In the genomic region with DNA sequence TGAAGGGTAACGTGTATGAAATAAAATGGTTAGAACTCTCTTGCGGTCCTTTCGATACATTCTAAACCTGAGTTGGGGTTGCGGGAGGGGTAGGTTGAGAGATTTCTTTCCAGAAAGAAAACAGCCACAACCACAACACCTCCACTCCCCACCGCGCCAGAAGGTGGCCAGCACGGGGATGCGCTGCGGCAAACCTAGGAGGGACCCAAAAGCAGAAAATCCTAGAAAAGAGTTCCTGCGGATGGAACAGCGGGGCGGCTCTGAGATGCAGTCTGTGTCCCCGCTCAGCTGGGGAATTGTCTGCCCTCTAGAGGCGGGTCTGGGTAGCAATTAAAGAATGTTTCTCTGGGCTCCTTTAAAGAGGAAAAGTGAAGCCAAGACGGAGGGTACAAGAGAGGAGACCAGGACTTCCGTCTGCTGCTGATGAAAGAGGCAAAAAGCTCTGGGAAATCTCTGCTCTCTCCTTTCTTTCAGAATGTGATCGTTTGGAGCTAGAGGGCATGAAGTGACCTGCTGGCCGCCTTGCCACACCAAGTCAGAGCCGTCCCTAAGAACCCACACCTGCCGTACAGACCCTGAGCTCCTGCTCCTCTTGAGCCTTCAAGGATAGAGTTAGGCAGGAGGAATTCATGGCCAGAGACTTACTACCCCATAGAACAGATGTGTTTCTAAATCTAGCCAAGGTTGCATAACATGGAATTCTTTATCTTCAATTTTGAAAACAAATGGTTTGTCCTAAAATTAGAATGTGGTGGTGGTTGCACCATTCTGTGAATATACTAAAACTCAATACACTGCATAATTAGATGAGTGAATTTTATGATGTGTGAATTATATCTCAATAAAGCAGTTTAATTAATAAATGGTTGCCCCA, we compare ENCODE assay signal across 8 cellular contexts. TPM values are rescaled to one million over a fixed set of nuclear protein-coding genes. Genes with fewer than 3 reads are reported as not detected.
A peak's percentile ranks its signal among the peaks of the same experiment; 100 is the strongest.
DNase-seq lines count a peak whose midpoint lies in the region; ATAC-seq and TF ChIP-seq lines count a peak whose summit lies in the region.

No MANE protein-coding gene starts in this region.

- peak; percentile 74 for ATAC-seq in HG02870 (IDR thresholded peaks at IDR 0.05; ENCODE audit: unreplicated experiment)
- peak; percentile 88 for ATAC-seq in activated CD4-positive, alpha-beta T cell treated with anti-CD3 and anti-CD28 coated beads for 36 hours

- intact Hi-C loops in activated CD4-positive, alpha-beta T cell treated with anti-CD3 and anti-CD28 coated beads for 36 hours (cut with DNase I, micrococcal nuclease) = loop anchor here (1.0 to 10.0 kb wide), 12 partner anchors 11 to 758 kb away; partner anchors contain the start of genes COA6 (in 2 of the 2) and TARBP1 (in 1 of the 2)
- intact Hi-C loops in dorsolateral prefrontal cortex (cut with DNase I) = loop anchor here (5.0 to 10.0 kb wide), 2 partner anchors 174 to 202 kb away; no protein-coding TSS in a partner anchor

- H3K9me3 Mint-ChIP-seq in activated CD4-positive, alpha-beta T cell treated with anti-CD3 and anti-CD28 coated beads for 36 hours (ENCODE audit: low read depth) = no peaks in the 10 kb centered on the region

- peaks cover 15% of the 10 kb centered on the region for H3K27me3 Mint-ChIP-seq in activated CD4-positive, alpha-beta T cell treated with anti-CD3 and anti-CD28 coated beads for 36 hours

- no peaks in the 10 kb centered on the region for H3K36me3 Mint-ChIP-seq in activated CD4-positive, alpha-beta T cell treated with anti-CD3 and anti-CD28 coated beads for 36 hours (ENCODE audit: low read depth)

- H3K27ac ChIP-seq in dorsolateral prefrontal cortex = peak overlapping the region in 41 of 59 donors; percentile 2 to 77 (median 46)

- H3K4me3 Mint-ChIP-seq in activated CD4-positive, alpha-beta T cell treated with anti-CD3 and anti-CD28 coated beads for 36 hours = peak overlapping the region; percentile 69

- H3K4me1 Mint-ChIP-seq in activated CD4-positive, alpha-beta T cell treated with anti-CD3 and anti-CD28 coated beads for 36 hours = peaks cover 22% of the 10 kb centered on the region

- peak overlapping the region; percentile 61 for H3K27ac Mint-ChIP-seq in activated CD4-positive, alpha-beta T cell treated with anti-CD3 and anti-CD28 coated beads for 36 hours

- DNase-seq in NCI-H2227 (lab: John Stamatoyannopoulos, UW; ENCODE audit: unreplicated experiment) (peak; percentile 16), NCI-H2227 treated with DMSO at 0.1 percent for 48 hours (lab: John Stamatoyannopoulos, UW) (no peak), NCI-H2081 (lab: John Stamatoyannopoulos, UW) (peak; percentile 76 to 77), dorsolateral prefrontal cortex (peak in 4 of 10 donors; percentile 40 to 69 (median 58)), medulla oblongata (ENCODE audit: extremely low spot score) (peak; percentile 75)
- DNase-seq in activated CD4-positive, alpha-beta T cell treated with anti-CD3 and anti-CD28 coated beads for 36 hours = peak; percentile 83
- DNase-seq in stimulated activated CD8-positive, alpha-beta memory T cell treated with anti-CD3 and anti-CD28 coated beads, Interleukin-2, amount 100 ng/mL, for 1 hour (ENCODE audit: low read depth in 2 of 2) = peak; percentile 27 to 47

- peaks cover 0 to 7% (median 0%) of the 10 kb centered on the region in 45 donors for H3K27me3 ChIP-seq in dorsolateral prefrontal cortex

- TF ChIP-seq CTCF in dorsolateral prefrontal cortex (IDR thresholded peaks at IDR 0.05 in 54 of 56, conservative IDR thresholded peaks at IDR 0.05 in 2 of 56; ENCODE audit: low read depth in 1 of 56, partially characterized antibody in 56 of 56) = peak; percentile 27 to 84 (median 73)

- POLR2A ChIA-PET in activated CD4-positive, alpha-beta T cell treated with anti-CD3 and anti-CD28 coated beads for 36 hours (lab: Charles Lee) = no interaction called here

- CTCF ChIA-PET in activated CD4-positive, alpha-beta T cell treated with anti-CD3 and anti-CD28 coated beads for 36 hours (lab: Charles Lee) = interaction anchor here (0.6 to 6.6 kb wide), 19 partner anchors 10 to 211 kb away, joined by 3 to 69 read pairs (median 5); no protein-coding TSS in a partner anchor

- H3K4me3 ChIP-seq in dorsolateral prefrontal cortex = peak overlapping the region in 43 of 59 donors; percentile 10 to 61 (median 35)

RNA-seq across cellular contexts. Expression of gene COA6, which starts 46.5 kb away (rescaled TPM):
- 10 to 100 TPM; 56.5 to 69.5 TPM for total RNA-seq in activated CD4-positive, alpha-beta T cell treated with anti-CD3 and anti-CD28 coated beads for 36 hours
- total RNA-seq in dorsolateral prefrontal cortex = 10 to 100 TPM; 17.7 to 56.0 (median 37.2) TPM
